ENCODE assay signal across 14 cellular contexts in genomic region chr20:33744181-33744580, GRCh38. TPM values are rescaled to one million over a fixed set of nuclear protein-coding genes. Genes with fewer than 3 reads are reported as not detected.
DNase-seq lines count a peak whose midpoint lies in the region; ATAC-seq and TF ChIP-seq lines count a peak whose summit lies in the region.
"Had no signal": no experiment of that assay in that cellular context is flagged by ENCODE, and none has a peak within 500 bp of the region (broad histone marks: within the 10 kb centered on the region; RNA-seq: fewer than 3 reads in every experiment).

No MANE protein-coding gene starts in this region.

- peaks cover 0 to 27% (median 4%) of the 10 kb centered on the region in 11 experiments; a peak in 11 of 22 replicates for H3K36me3 ChIP-seq in BLaER1 treated with 17β-estradiol and CSF1 and Interleukin-3, amounts not matched to agents 10 nM and 100 nM
- H3K36me3 ChIP-seq in mucosa of rectum (ENCODE audit: control insufficient read depth in 2 of 2, insufficient read depth in 2 of 2, low read length in 2 of 2), result peaks cover 0 to 3% of the 10 kb centered on the region in 2 donors

- no peak for ATAC-seq in GM21367 (IDR thresholded peaks at IDR 0.05; ENCODE audit: unreplicated experiment)

- TF ChIP-seq CTCF in RWPE1 (conservative IDR thresholded peaks at IDR 0.05; ENCODE audit: low read depth), result no peak
- no peak for TF ChIP-seq CTCF in type B pancreatic cell (conservative IDR thresholded peaks at IDR 0.05)

- no peaks in the 10 kb centered on the region for H3K4me1 Mint-ChIP-seq in type B pancreatic cell (ENCODE audit: unreplicated experiment)

- H3K4me2 ChIP-seq in BLaER1 treated with 17β-estradiol and CSF1 and Interleukin-3, amounts not matched to agents 10 nM and 100 nM, result peak overlapping the region in 9 of 11 experiments; percentile 2 to 64 (median 43); a peak in 15 of 22 replicates

- POLR2A ChIA-PET in RWPE1 (lab: Yijun Ruan, JAX; ENCODE audit: low non-redundant PET), result interaction anchor here (0.6 kb wide), 2 partner anchors 74 to 177 kb away, joined by 3 to 5 read pairs; no protein-coding TSS in a partner anchor

- H3K27me3 Mint-ChIP-seq in type B pancreatic cell, result no peaks in the 10 kb centered on the region
- H3K27me3 Mint-ChIP-seq: CD4-positive, alpha-beta T cell; CD8-positive, alpha-beta memory T cell had no signal

- H4K20me1 ChIP-seq in BLaER1 treated with 17β-estradiol and CSF1 and Interleukin-3, amounts not matched to agents 10 nM and 100 nM, result no peaks in the 10 kb centered on the region; a peak in 1 of 22 replicates

- 0 out of 22 replicates have a peak overlapping the region, but pooled peaks of 1 of the 11 experiments have one; percentile 9 for H3K9ac ChIP-seq in BLaER1 treated with 17β-estradiol and CSF1 and Interleukin-3, amounts not matched to agents 10 nM and 100 nM
- H3K9ac ChIP-seq in mucosa of rectum (ENCODE audit: low read depth in 1 of 2, low read length in 2 of 2), result no peak overlapping the region
- H3K9ac ChIP-seq: GM23248 had no signal

- H3K36me3 Mint-ChIP-seq in type B pancreatic cell, result peaks cover 13% of the 10 kb centered on the region

- peak overlapping the region; percentile 61 for H3K27ac Mint-ChIP-seq in type B pancreatic cell
- H3K27ac Mint-ChIP-seq: CD4-positive, alpha-beta T cell; CD8-positive, alpha-beta memory T cell had no signal

- no peaks in the 10 kb centered on the region for H3K9me3 Mint-ChIP-seq in type B pancreatic cell
- H3K9me3 Mint-ChIP-seq: CD4-positive, alpha-beta T cell had no signal

- H3K9me3 ChIP-seq in BLaER1 treated with 17β-estradiol and CSF1 and Interleukin-3, amounts not matched to agents 10 nM and 100 nM (replicated peaks in 1 of 11), result no peaks in the 10 kb centered on the region
- H3K9me3 ChIP-seq in mucosa of rectum (ENCODE audit: control insufficient read depth in 2 of 2, low read length in 2 of 2), result no peaks in the 10 kb centered on the region

- H3K4me3 ChIP-seq in BLaER1 treated with 17β-estradiol and CSF1 and Interleukin-3, amounts not matched to agents 10 nM and 100 nM, result no peak overlapping the region
- H3K4me3 ChIP-seq in mucosa of rectum (ENCODE audit: low read length in 2 of 2), result no peak overlapping the region
- H3K4me3 ChIP-seq: GM23248 had no signal

- DNase-seq in RWPE1 (ENCODE audit: low spot score) (no peak), type B pancreatic cell (ENCODE audit: extremely low spot score, unreplicated experiment) (no peak), NCI-H2107 treated with DMSO at 0.1 percent for 48 hours (lab: John Stamatoyannopoulos, UW; ENCODE audit: unreplicated experiment) (no peak), DMS153 (lab: John Stamatoyannopoulos, UW) (no peak)
- DNase-seq: CD4-positive, alpha-beta T cell; CD8-positive, alpha-beta memory T cell; DND-41; GM23248; H7; HCEC 1CT had no signal

- no peaks in the 10 kb centered on the region for H3K27me3 ChIP-seq in BLaER1 treated with 17β-estradiol and CSF1 and Interleukin-3, amounts not matched to agents 10 nM and 100 nM
- no peaks in the 10 kb centered on the region for H3K27me3 ChIP-seq in mucosa of rectum (ENCODE audit: control insufficient read depth in 2 of 2, insufficient read depth in 2 of 2, low read length in 2 of 2)

- CTCF ChIA-PET in RWPE1 (lab: Yijun Ruan, JAX), result interaction anchor here (0.5 to 1.1 kb wide), 2 partner anchors 10 to 152 kb away, joined by 3 read pairs; no protein-coding TSS in a partner anchor

- peaks cover 7 to 21% (median 19%) of the 10 kb centered on the region in 10 experiments; a peak in 16 of 20 replicates for H3K4me1 ChIP-seq in BLaER1 treated with 17β-estradiol and CSF1 and Interleukin-3, amounts not matched to agents 10 nM and 100 nM
- peaks cover 8 to 11% of the 10 kb centered on the region in 2 donors for H3K4me1 ChIP-seq in mucosa of rectum (ENCODE audit: control insufficient read depth in 2 of 2, insufficient read depth in 2 of 2, low read length in 2 of 2)

- no peak overlapping the region for H3K4me3 Mint-ChIP-seq in type B pancreatic cell
- H3K4me3 Mint-ChIP-seq: CD14-positive monocyte; CD4-positive, alpha-beta T cell; CD8-positive, alpha-beta memory T cell had no signal

- H3K27ac ChIP-seq in BLaER1 treated with 17β-estradiol and CSF1 and Interleukin-3, amounts not matched to agents 10 nM and 100 nM, result no peak overlapping the region
- H3K27ac ChIP-seq in RWPE1 (peak overlapping the region; percentile 0; the same call in 1 of the 2 replicates), mucosa of rectum (ENCODE audit: low read depth in 2 of 2, low read length in 2 of 2) (peak overlapping the region; percentile 48 to 51)
- H3K27ac ChIP-seq: GM23248 had no signal

RNA-seq across cellular contexts. Expression of gene ZNF341, which starts 12.4 kb away (rescaled TPM):
- total RNA-seq in type B pancreatic cell (ENCODE audit: low replicate concordance), result 4.6 and 5.8 TPM in 2 replicates

RNA-seq across cellular contexts. Expression of gene PXMP4, which starts 24.1 kb away (rescaled TPM):
- total RNA-seq in type B pancreatic cell (ENCODE audit: low replicate concordance), result 10.3 and 12.2 TPM in 2 replicates

RNA-seq across cellular contexts. Expression of gene E2F1, which starts 58.0 kb away (rescaled TPM):
- 20.7 and 32.8 TPM in 2 replicates for total RNA-seq in type B pancreatic cell (ENCODE audit: low replicate concordance)

Comparison
In these comparisons a context has a peak if more than half of its experiments do, and no peak if none do; other contexts are left out.
1. H3K27ac ChIP-seq: peak in RWPE1 (single experiment) and mucosa of rectum (2 of 2); none in BLaER1 treated with 17β-estradiol and CSF1 and Interleukin-3, amounts not matched to agents 10 nM and 100 nM (0 of 11).